17 cellular contexts compared by ENCODE assay signal in the genomic region with DNA sequence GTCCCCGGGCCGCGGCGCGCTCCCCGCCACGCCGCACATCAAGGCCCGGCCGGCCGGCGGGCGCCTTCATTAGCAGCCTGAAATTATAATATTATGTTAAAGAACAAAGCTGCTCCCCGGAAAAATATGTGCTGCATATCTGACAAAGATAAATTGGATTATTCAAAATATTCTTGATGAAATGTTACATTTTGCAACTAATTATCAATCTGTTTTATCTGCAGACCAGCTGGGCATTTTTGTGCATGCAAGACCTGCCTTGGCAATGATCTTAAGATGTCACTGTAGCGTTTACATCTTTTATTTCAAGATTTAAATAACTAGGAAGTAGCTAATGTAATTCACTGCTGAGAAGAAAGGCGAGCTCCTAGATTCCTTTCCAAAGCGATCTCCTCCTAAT.
A peak's percentile ranks its signal among the peaks of the same experiment; 100 is the strongest.
DNase-seq lines count a peak whose midpoint lies in the region; ATAC-seq, FAIRE-seq and TF ChIP-seq lines count a peak whose summit lies in the region.
"Had no signal": no experiment of that assay in that cellular context is flagged by ENCODE, and none has a peak within 500 bp of the region (broad histone marks: within the 10 kb centered on the region; RNA-seq: fewer than 3 reads in every experiment).

No MANE protein-coding gene starts in this region.

- H3K36me3 Mint-ChIP-seq in brain (peaks cover 9% of the 10 kb centered on the region), mesothelial cell of epicardium (no peaks in the 10 kb centered on the region), type B pancreatic cell (peaks cover 4% of the 10 kb centered on the region)

- H3K4me1 ChIP-seq in right cardiac atrium (ENCODE audit: control insufficient read depth, insufficient read depth, low read length) = no peaks in the 10 kb centered on the region
- no peaks in the 10 kb centered on the region for H3K4me1 ChIP-seq in left ventricle myocardium inferior

- no peaks in the 10 kb centered on the region for H3K36me3 ChIP-seq in left ventricle myocardium inferior
- H3K36me3 ChIP-seq: MG63 had no signal

- H3K4me3 ChIP-seq in right cardiac atrium (ENCODE audit: low read length) (peak overlapping the region; percentile 46), left ventricle myocardium inferior (no peak overlapping the region)
- H3K4me3 ChIP-seq: GM23248, MG63 had no signal

- ATAC-seq in right cardiac atrium = no peak

- H3K27me3 ChIP-seq in right cardiac atrium (ENCODE audit: control insufficient read depth, insufficient read depth) (peaks cover 4% of the 10 kb centered on the region), left ventricle myocardium inferior (ENCODE audit: low read depth) (peaks cover 90% of the 10 kb centered on the region)

- no peak for FAIRE-seq in RCC 7860 (lab: Jason Lieb, UNC)

- H3K4me1 Mint-ChIP-seq in brain (peaks cover 19% of the 10 kb centered on the region), mesothelial cell of epicardium (peaks cover 4% of the 10 kb centered on the region), type B pancreatic cell (ENCODE audit: unreplicated experiment) (peaks cover 5% of the 10 kb centered on the region)

- DNase-seq in right cardiac atrium (no peak), left ventricle myocardium inferior (no peak), mesothelial cell of epicardium (ENCODE audit: low spot score in 2 of 2, unreplicated experiment in 2 of 2) (no peak), type B pancreatic cell (ENCODE audit: extremely low spot score, unreplicated experiment) (no peak), RCC 7860 (ENCODE audit: low spot score) (no peak)
- no peak for DNase-seq in effector CD4-positive, alpha-beta T cell
- no peak for DNase-seq in stimulated activated CD8-positive, alpha-beta memory T cell treated with anti-CD3 and anti-CD28 coated beads, Interleukin-4, amount 100 ng/mL, for 48 hours
- DNase-seq: C1 segment of cervical spinal cord, GM23248, HFFc6, IMR-90, Karpas-422, MG63, NCI-H1092, NCI-H2227 treated with DMSO at 0.1 percent for 48 hours, NCI-H524 treated with DMSO at 0.1 percent for 48 hours had no signal

- H3K27ac Mint-ChIP-seq in brain (peak overlapping the region in 3 of 5 experiments; percentile 5 to 68 (median 65)), mesothelial cell of epicardium (no peak overlapping the region), type B pancreatic cell (no peak overlapping the region)
- H3K27ac Mint-ChIP-seq: HFFc6 had no signal

- 15% methylated on average over 17 of the region's 17 CpGs for WGBS in right cardiac atrium

- no peak for TF ChIP-seq CTCF in left ventricle myocardium inferior (IDR thresholded peaks at IDR 0.05; ENCODE audit: borderline replicate concordance)
- no peak for TF ChIP-seq CTCF in brain (conservative IDR thresholded peaks at IDR 0.05)
- no peak for TF ChIP-seq CTCF in mesothelial cell of epicardium (IDR thresholded peaks at IDR 0.05; ENCODE audit: unreplicated experiment)
- TF ChIP-seq CTCF in type B pancreatic cell (conservative IDR thresholded peaks at IDR 0.05) = no peak

- H3K4me3 Mint-ChIP-seq in brain (peak overlapping the region; percentile 59 to 75 (median 68)), mesothelial cell of epicardium (peak overlapping the region; percentile 42), type B pancreatic cell (peak overlapping the region; percentile 68)
- H3K4me3 Mint-ChIP-seq: HFFc6 had no signal

- no peak overlapping the region for H3K27ac ChIP-seq in right cardiac atrium (ENCODE audit: low read length)
- no peak overlapping the region for H3K27ac ChIP-seq in left ventricle myocardium inferior (replicated peaks)
- H3K27ac ChIP-seq: GM23248 had no signal

- H3K27me3 Mint-ChIP-seq in brain = peaks cover 74% of the 10 kb centered on the region
- H3K27me3 Mint-ChIP-seq in mesothelial cell of epicardium (ENCODE audit: low read depth) = peaks cover 83% of the 10 kb centered on the region
- H3K27me3 Mint-ChIP-seq in type B pancreatic cell = peaks cover 75% of the 10 kb centered on the region

- H3K9me3 ChIP-seq in right cardiac atrium (ENCODE audit: control insufficient read depth, low read length) (peaks cover 2% of the 10 kb centered on the region), left ventricle myocardium inferior (replicated peaks) (peaks cover 23% of the 10 kb centered on the region)
- H3K9me3 ChIP-seq: MG63 had no signal

- intact Hi-C loops in right cardiac atrium (cut with DNase I) (no loop called here), left ventricle myocardium inferior (cut with micrococcal nuclease) (no loop called here)

- H3K9me3 Mint-ChIP-seq in brain = peaks cover 13 to 38% (median 27%) of the 10 kb centered on the region in 5 experiments
- H3K9me3 Mint-ChIP-seq in mesothelial cell of epicardium = peaks cover 15% of the 10 kb centered on the region
- H3K9me3 Mint-ChIP-seq in type B pancreatic cell = peaks cover 14% of the 10 kb centered on the region

Comparison
In these comparisons a context has a peak if more than half of its experiments do, and no peak if none do; other contexts are left out.
1. H3K27ac Mint-ChIP-seq: peak in brain (3 of 5); none in mesothelial cell of epicardium (single experiment) and type B pancreatic cell (single experiment).
2. Peak in every context shown above with its lines, with median percentiles within 50 percentile points of each other: H3K4me3 Mint-ChIP-seq.